Comparison of ENCODE assay signal across 21 cellular contexts in the genomic region with DNA sequence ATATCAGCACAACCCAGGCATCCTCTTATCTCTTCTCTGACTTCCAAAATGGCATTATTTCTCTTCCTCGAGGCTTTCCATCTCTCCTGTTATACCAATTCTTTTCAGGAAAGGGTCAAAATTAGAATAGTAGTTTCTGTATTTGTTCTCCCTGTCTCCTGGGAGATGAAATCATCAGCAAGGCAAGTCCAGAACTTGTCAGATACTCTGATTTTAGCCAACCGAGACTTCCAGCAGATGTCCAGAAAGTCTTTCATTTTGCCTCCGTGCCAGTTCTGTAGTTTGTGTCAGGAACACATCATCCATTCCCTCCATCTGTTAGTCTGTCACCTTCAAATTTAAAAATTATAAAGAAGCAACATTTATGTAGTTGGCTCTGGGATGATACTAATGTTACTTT.
DNase-seq lines count a peak whose midpoint lies in the region; ATAC-seq and TF ChIP-seq lines count a peak whose summit lies in the region.
"Had no signal": no experiment of that assay in that cellular context is flagged by ENCODE, and none has a peak within 500 bp of the region (broad histone marks: within the 10 kb centered on the region; RNA-seq: fewer than 3 reads in every experiment).

No MANE protein-coding gene starts in this region.

- POLR2A ChIA-PET in CD8-positive, alpha-beta memory T cell (lab: Charles Lee): no interaction called here

- no peak for TF ChIP-seq CTCF in mammary epithelial cell (conservative IDR thresholded peaks at IDR 0.05 in 1 of 2, IDR thresholded peaks at IDR 0.05 in 1 of 2; ENCODE audit: extremely low read depth in 1 of 2, insufficient read depth in 1 of 2, low read depth in 1 of 2, low read length in 2 of 2)
- TF ChIP-seq CTCF in glutamatergic neuron (IDR thresholded peaks at IDR 0.05; ENCODE audit: partially characterized antibody, unreplicated experiment): no peak

- no peaks in the 10 kb centered on the region for H3K36me3 ChIP-seq in mammary epithelial cell (ENCODE audit: insufficient read depth, low read length)
- no peaks in the 10 kb centered on the region for H3K36me3 ChIP-seq in CD8-positive, alpha-beta memory T cell (ENCODE audit: insufficient read depth, low read length)

- DNase-seq in DMS 273 (lab: John Stamatoyannopoulos, UW; ENCODE audit: unreplicated experiment) (peak; percentile 76), NCI-H2171 (lab: John Stamatoyannopoulos, UW) (peak; percentile 40), mammary epithelial cell (peak; percentile 21), glutamatergic neuron (no peak), H4 (ENCODE audit: low spot score) (no peak), dedifferentiated amniotic fluid mesenchymal stem cell (ENCODE audit: extremely low spot score) (no peak)
- no peak for DNase-seq in CD8-positive, alpha-beta memory T cell
- DNase-seq: DMS53; H7; Kasumi-1; MV-4-11; NCI-H1105; NCI-H1436 treated with DMSO at 0.1 percent for 48 hours; NCI-H2029 treated with DMSO at 0.1 percent for 48 hours; NCI-H226; NCI-H524 treated with DMSO at 0.1 percent for 48 hours; NCI-H82; NK-92 treated with Interleukin-12 subunit alpha and Interleukin-12 subunit beta, amount 100 ng/mL, for 24 hours; PC-3 had no signal

- H3K4me1 Mint-ChIP-seq in glutamatergic neuron (ENCODE audit: low read depth, unreplicated experiment): peaks cover 3% of the 10 kb centered on the region
- H3K4me1 Mint-ChIP-seq in CD8-positive, alpha-beta memory T cell: no peaks in the 10 kb centered on the region

- H2AFZ ChIP-seq in mammary epithelial cell (ENCODE audit: low read depth, low read length): peak overlapping the region; percentile 74

- CTCF ChIA-PET in mammary epithelial cell (lab: Charles Lee; ENCODE audit: low non-redundant PET): no interaction called here
- CTCF ChIA-PET in CD8-positive, alpha-beta memory T cell (lab: Charles Lee): no interaction called here

- no peak for ATAC-seq in HG02798 (IDR thresholded peaks at IDR 0.05; ENCODE audit: poor library complexity, unreplicated experiment)
- ATAC-seq: K562, PC-3 had no signal

- H3K9me3 Mint-ChIP-seq in glutamatergic neuron (ENCODE audit: unreplicated experiment): no peaks in the 10 kb centered on the region
- H3K9me3 Mint-ChIP-seq in CD8-positive, alpha-beta memory T cell: peaks cover 0 to 22% (median 7%) of the 10 kb centered on the region in 5 donors

- H4K20me1 ChIP-seq in mammary epithelial cell (ENCODE audit: insufficient read depth, low read length): no peaks in the 10 kb centered on the region

- H3K4me2 ChIP-seq in mammary epithelial cell (ENCODE audit: insufficient read depth, low read depth, low read length): peak overlapping the region; percentile 51

- H3K9ac ChIP-seq in mammary epithelial cell (ENCODE audit: insufficient read depth, low read length): no peak overlapping the region

- dilution Hi-C loops in mammary epithelial cell (cut with HindIII; ENCODE audit: low sequenced_read_pairs): no loop called here

- 0% methylated on average over 2 of the region's 3 CpGs for WGBS in mammary epithelial cell (ENCODE audit: low coverage, missing lambda C conversion rate)

- no peaks in the 10 kb centered on the region for H3K79me2 ChIP-seq in mammary epithelial cell (ENCODE audit: insufficient read depth, low read length)

- no peak overlapping the region for H3K4me3 ChIP-seq in mammary epithelial cell (replicated peaks in 1 of 3; ENCODE audit: insufficient read depth in 1 of 3, low read depth in 2 of 3, low read length in 3 of 3)
- no peak overlapping the region for H3K4me3 ChIP-seq in CD8-positive, alpha-beta memory T cell (ENCODE audit: low read length)
- H3K4me3 ChIP-seq: K562 had no signal

- peaks cover 1% of the 10 kb centered on the region for H3K27me3 Mint-ChIP-seq in glutamatergic neuron (ENCODE audit: unreplicated experiment)
- H3K27me3 Mint-ChIP-seq in CD8-positive, alpha-beta memory T cell: no peaks in the 10 kb centered on the region

- no TSS peak for BruUV-seq in mammary epithelial cell (replicated peaks; lab: Mats Ljungman, UMichigan)

- intact Hi-C loops in mammary epithelial cell (cut with micrococcal nuclease): no loop called here

- in situ Hi-C loops in mammary epithelial cell (cut with MboI; ENCODE audit: low sequenced_read_pairs in 2 of 2): no loop called here

- H3K4me1 ChIP-seq in mammary epithelial cell (ENCODE audit: insufficient read depth, low read length): no peaks in the 10 kb centered on the region
- no peaks in the 10 kb centered on the region for H3K4me1 ChIP-seq in CD8-positive, alpha-beta memory T cell (ENCODE audit: insufficient read depth, low read length)

- H3K36me3 Mint-ChIP-seq in glutamatergic neuron (ENCODE audit: unreplicated experiment): peaks cover 4% of the 10 kb centered on the region
- no peaks in the 10 kb centered on the region for H3K36me3 Mint-ChIP-seq in CD8-positive, alpha-beta memory T cell

- H3K27ac Mint-ChIP-seq in glutamatergic neuron (ENCODE audit: unreplicated experiment): peak overlapping the region; percentile 45
- H3K27ac Mint-ChIP-seq in CD8-positive, alpha-beta memory T cell: no peak overlapping the region

- H3K27me3 ChIP-seq in mammary epithelial cell (ENCODE audit: insufficient read depth, low read length): peaks cover 2% of the 10 kb centered on the region
- H3K27me3 ChIP-seq in CD8-positive, alpha-beta memory T cell (ENCODE audit: insufficient read depth, low read length, poor library complexity, severe bottlenecking): no peaks in the 10 kb centered on the region

- H3K4me3 Mint-ChIP-seq in glutamatergic neuron (ENCODE audit: unreplicated experiment): no peak overlapping the region
- H3K4me3 Mint-ChIP-seq in CD8-positive, alpha-beta memory T cell: no peak overlapping the region

- H3K27ac ChIP-seq in mammary epithelial cell (ENCODE audit: insufficient read depth, low read depth, low read length): peak overlapping the region; percentile 8
- H3K27ac ChIP-seq in CD8-positive, alpha-beta memory T cell (ENCODE audit: low read depth, low read length): no peak overlapping the region

- no peaks in the 10 kb centered on the region for H3K9me3 ChIP-seq in mammary epithelial cell (replicated peaks; ENCODE audit: insufficient read depth, low read length)
- no peaks in the 10 kb centered on the region for H3K9me3 ChIP-seq in CD8-positive, alpha-beta memory T cell (ENCODE audit: low read length)

Comparison
In these comparisons a context has a peak if more than half of its experiments do, and no peak if none do; other contexts are left out.
1. DNase-seq: peak in DMS 273 (single experiment), NCI-H2171 (single experiment) and mammary epithelial cell (single experiment); none in glutamatergic neuron (single experiment), H4 (single experiment), dedifferentiated amniotic fluid mesenchymal stem cell (single experiment) and CD8-positive, alpha-beta memory T cell (0 of 5).